2 cellular contexts compared by ENCODE assay signal in genomic region chr11:8352090-8352489, GRCh38.
TF ChIP-seq lines count a peak whose summit lies in the region.

No MANE protein-coding gene starts in this region.

TF ChIP-seq in HepG2, 621 proteins besides CTCF, POLR2A, EP300 and RAD21 (continued from another document):
- TF ChIP-seq TFDP1 (CRISPR knock-in tag; IDR thresholded peaks at IDR 0.05; ENCODE audit: borderline replicate concordance) (no peak), ISX (CRISPR knock-in tag; conservative IDR thresholded peaks at IDR 0.05) (no peak), GMEB1 (CRISPR knock-in tag; IDR thresholded peaks at IDR 0.05; ENCODE audit: borderline replicate concordance) (no peak), ZNF274 (CRISPR knock-in tag; IDR thresholded peaks at IDR 0.05) (no peak), ARHGAP35 (CRISPR knock-in tag; IDR thresholded peaks at IDR 0.05; ENCODE audit: borderline replicate concordance) (no peak), KLF9 (CRISPR knock-in tag; IDR thresholded peaks at IDR 0.05; ENCODE audit: low read depth) (no peak), HNF4A (CRISPR knock-in tag; IDR thresholded peaks at IDR 0.05) (no peak), REST (IDR thresholded peaks at IDR 0.05; ENCODE audit: borderline replicate concordance in 1 of 2, low read depth in 1 of 2, low read length in 2 of 2) (peak; percentile 21 to 87), JUND (CRISPR knock-in tag; IDR thresholded peaks at IDR 0.05) (no peak), MIER2 (CRISPR knock-in tag; IDR thresholded peaks at IDR 0.05) (peak; percentile 53; the same call in 1 of the 2 replicates), SMYD3 (CRISPR knock-in tag; IDR thresholded peaks at IDR 0.05) (no peak), TOE1 (CRISPR knock-in tag; IDR thresholded peaks at IDR 0.05) (no peak), CBFB (CRISPR knock-in tag; IDR thresholded peaks at IDR 0.05) (no peak)

TF ChIP-seq in GM12878, 131 proteins besides CTCF, POLR2A, EP300 and RAD21 (continued from another document):
- peak; percentile 79 for TF ChIP-seq REST (IDR thresholded peaks at IDR 0.05; ENCODE audit: low read depth, low read length)
